ENCODE assay signal across 24 cellular contexts in the genomic region with DNA sequence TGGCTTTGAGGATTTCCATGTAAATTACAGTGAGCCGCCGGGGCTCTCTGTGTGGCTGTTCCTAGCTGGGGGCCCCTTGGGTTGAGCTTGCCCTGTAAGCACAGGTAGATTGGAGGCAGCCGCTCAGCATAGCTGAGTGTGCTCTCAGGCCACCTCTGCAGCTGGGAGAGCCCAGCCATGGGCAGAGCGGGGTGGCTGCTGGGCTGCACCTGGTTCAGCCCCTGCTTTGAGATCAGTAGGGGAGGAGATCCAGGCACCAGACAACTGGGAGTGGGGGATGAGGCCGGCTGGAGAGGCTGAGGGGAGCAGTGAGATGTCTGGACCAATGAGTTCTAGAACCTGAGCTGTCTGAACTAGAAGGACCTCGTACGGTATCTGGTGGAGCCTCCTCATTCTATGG.
"Had no signal": no experiment of that assay in that cellular context is flagged by ENCODE, and none has a peak within 500 bp of the region (broad histone marks: within the 10 kb centered on the region; RNA-seq: fewer than 3 reads in every experiment).

No MANE protein-coding gene starts in this region.

- H3K36me3 ChIP-seq: brain microvascular endothelial cell, neutrophil, ovary, prostate gland, right atrium auricular region, thyroid gland, uterus, WERI-Rb-1 had no signal

- H3K27me3 ChIP-seq: brain microvascular endothelial cell, neutrophil, ovary, right atrium auricular region, thyroid gland, uterus had no signal

- H3K27ac ChIP-seq: brain microvascular endothelial cell, epithelial cell of prostate, neutrophil, ovary, prostate gland, thyroid gland, uterus, WERI-Rb-1 had no signal

- ATAC-seq: activated CD8-positive, alpha-beta T cell treated with anti-CD3 and anti-CD28 coated beads, Interleukin-2, amount 10 ng/mL, durations not matched to agents 7 days and 5 days; activated naive CD4-positive, alpha-beta T cell treated with anti-CD3 and anti-CD28 coated beads, Interleukin-2, amount 50 U/mL, for 72 hours; activated T-helper 17 cell treated with anti-CD3 and anti-CD28 coated beads, Interleukin-2, amount 50 U/mL, for 72 hours; stimulated activated naive CD8-positive, alpha-beta T cell treated with anti-CD3 and anti-CD28 coated beads, Interleukin-15, Interleukin-2, amounts not matched to agents 100 U/mL and 50 U/mL, for 24 hours; T-cell had no signal

- H3K9me3 ChIP-seq: neutrophil, ovary, prostate gland, right atrium auricular region, thyroid gland, uterus had no signal

- H3K4me3 ChIP-seq: lung, ovary, prostate gland, right atrium auricular region, thyroid gland, uterus had no signal

- DNase-seq: activated CD4-positive, alpha-beta T cell treated with anti-CD3 and anti-CD28 coated beads for 1 hour; activated CD4-positive, alpha-beta T cell treated with anti-CD3 and anti-CD28 coated beads, Interleukin-2, amount 50 U/mL, for 1 hour; activated CD8-positive, alpha-beta T cell treated with anti-CD3 and anti-CD28 coated beads, Interleukin-2, amount 10 ng/mL, durations not matched to agents 7 days and 5 days; aorta; brain microvascular endothelial cell; cortex of kidney; kidney; ovary; stimulated activated CD4-positive, alpha-beta T cell treated with anti-CD3 and anti-CD28 coated beads, Interleukin-12 subunit alpha, Interleukin-12 subunit beta, amount 100 ng/mL, for 4 hours; stimulated activated CD4-positive, alpha-beta T cell treated with anti-CD3 and anti-CD28 coated beads, Interleukin-4, amount 100 ng/mL, for 4 hours; stimulated activated naive CD8-positive, alpha-beta T cell treated with anti-CD3 and anti-CD28 coated beads, Interleukin-15, Interleukin-2, amounts not matched to agents 100 U/mL and 50 U/mL, for 24 hours; substantia nigra; T-cell; thyroid gland; uterus; WERI-Rb-1 had no signal

- FAIRE-seq: kidney, TTC549 had no signal

- H3K4me1 ChIP-seq: thyroid gland had no signal
